Comparison of ENCODE assay signal across 11 cellular contexts in genomic region chr18:80022613-80023012, GRCh38. TPM values are rescaled to one million over a fixed set of nuclear protein-coding genes. Genes with fewer than 3 reads are reported as not detected.
DNase-seq lines count a peak whose midpoint lies in the region; ATAC-seq lines count a peak whose summit lies in the region.
"Had no signal": no experiment of that assay in that cellular context is flagged by ENCODE, and none has a peak within 500 bp of the region (broad histone marks: within the 10 kb centered on the region; RNA-seq: fewer than 3 reads in every experiment).

No MANE protein-coding gene starts in this region.

- ATAC-seq in HG03108 (IDR thresholded peaks at IDR 0.05; ENCODE audit: unreplicated experiment), result no peak
- ATAC-seq in GM18511 (IDR thresholded peaks at IDR 0.05; ENCODE audit: unreplicated experiment), result no peak
- ATAC-seq: body of pancreas had no signal

- DNase-seq in ACHN (peak; percentile 26), ELF-1 (ENCODE audit: low read depth, low spot score) (peak; percentile 12), SK-N-DZ (ENCODE audit: low spot score) (peak; percentile 42), foreskin melanocyte (peak; percentile 21), MV-4-11 (lab: John Stamatoyannopoulos, UW) (no peak), anterior cingulate cortex (lab: John Stamatoyannopoulos, UW) (no peak)
- DNase-seq: activated CD4-positive, alpha-beta T cell treated with anti-CD3 and anti-CD28 coated beads, Interleukin-2, amount 50 U/mL, for 1 hour; body of pancreas; NCI-H1694 had no signal

- in situ Hi-C loops in ACHN (cut with HindIII; ENCODE audit: low pct_ligation_motif_present, low pct_unique_long_range_greater_than_20kb, low sequenced_read_pairs), result no loop called here

RNA-seq across cellular contexts. Expression of gene RBFA, which starts 11.6 kb away (rescaled TPM):
- 99.1 and 144 TPM in 2 replicates for polyA plus RNA-seq in SK-N-DZ (2014; cell fraction: cytosol; rRNA removed)
- polyA plus RNA-seq in SK-N-DZ (2014; cell fraction: nucleus; rRNA removed), result 120 and 141 TPM in 2 replicates

RNA-seq across cellular contexts. Expression of gene TXNL4A, which starts 34.2 kb away (rescaled TPM):
- polyA plus RNA-seq in SK-N-DZ (2014; cell fraction: cytosol; rRNA removed), result 122 and 138 TPM in 2 replicates
- polyA plus RNA-seq in SK-N-DZ (2014; cell fraction: nucleus; rRNA removed), result 81.7 and 105 TPM in 2 replicates

RNA-seq across cellular contexts. Expression of gene HSBP1L1, which starts 58.2 kb away (rescaled TPM):
- 8.0 and 9.1 TPM in 2 replicates for polyA plus RNA-seq in SK-N-DZ (2014; cell fraction: cytosol; rRNA removed)
- polyA plus RNA-seq in SK-N-DZ (2014; cell fraction: nucleus; rRNA removed), result 8.1 and 10.7 TPM in 2 replicates

Comparison
In these comparisons a context has a peak if more than half of its experiments do, and no peak if none do; other contexts are left out.
1. DNase-seq: peak in ACHN (single experiment), ELF-1 (single experiment), SK-N-DZ (single experiment) and foreskin melanocyte (single experiment); none in MV-4-11 (single experiment) and anterior cingulate cortex (0 of 58).